8 cellular contexts compared by ENCODE assay signal in the genomic region with DNA sequence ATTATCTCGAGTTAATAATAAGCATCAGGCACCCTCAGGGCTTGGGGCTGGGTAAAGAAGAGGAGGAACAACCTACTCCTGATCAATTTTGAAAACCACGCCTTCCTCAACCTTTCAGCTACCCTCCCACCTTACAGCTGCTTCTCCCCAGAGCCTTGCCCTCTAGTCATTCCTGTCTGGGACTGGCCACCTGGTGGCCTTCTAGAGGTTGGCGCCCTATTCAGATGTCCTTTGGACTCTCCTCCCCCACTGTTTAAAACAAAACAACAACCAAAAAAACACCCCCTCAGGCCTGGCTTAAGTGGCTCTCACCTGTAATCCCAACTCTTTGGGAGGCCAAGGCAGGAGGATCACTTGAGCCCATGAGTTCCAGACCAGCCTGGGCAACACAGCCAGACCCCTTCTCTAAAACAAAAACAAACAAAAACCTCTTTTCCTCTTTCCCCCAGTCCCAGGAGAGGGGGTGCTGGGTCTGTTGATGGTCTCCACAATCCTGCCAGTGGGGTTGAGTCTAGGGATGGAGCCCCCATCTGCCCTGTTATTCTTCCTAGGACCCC.
A peak's percentile ranks its signal among the peaks of the same experiment; 100 is the strongest.
DNase-seq lines count a peak whose midpoint lies in the region; ATAC-seq and TF ChIP-seq lines count a peak whose summit lies in the region.

No MANE protein-coding gene starts in this region.

- H3K27ac ChIP-seq in AG04450 (ENCODE audit: low read depth, low read length), result no peak overlapping the region
- no peak overlapping the region for H3K27ac ChIP-seq in upper lobe of left lung

- no peak for TF ChIP-seq EP300 in upper lobe of left lung (IDR thresholded peaks at IDR 0.05)

- TF ChIP-seq CTCF in AG04450 (IDR thresholded peaks at IDR 0.05; ENCODE audit: low read depth, low read length) (peak; percentile 24; the same call in 1 of the 2 replicates), fibroblast of the aortic adventitia (IDR thresholded peaks at IDR 0.05; ENCODE audit: insufficient read depth, low read length) (peak; percentile 20), upper lobe of left lung (IDR thresholded peaks at IDR 0.05) (no peak)

- DNase-seq in AG04450 (ENCODE audit: low read depth, low spot score) (no peak), RPMI8226 (peak; percentile 26), fibroblast of the aortic adventitia (ENCODE audit: low read depth) (no peak), upper lobe of left lung (no peak), DMS153 (lab: John Stamatoyannopoulos, UW) (no peak)

- H3K4me1 ChIP-seq in upper lobe of left lung, result no peaks in the 10 kb centered on the region

- H3K27me3 ChIP-seq in AG04450 (ENCODE audit: control insufficient read depth, insufficient read depth, low read length), result peaks cover 6% of the 10 kb centered on the region
- no peaks in the 10 kb centered on the region for H3K27me3 ChIP-seq in upper lobe of left lung

- ATAC-seq in GM19395 (IDR thresholded peaks at IDR 0.05; ENCODE audit: unreplicated experiment) (peak; percentile 64), GM18517 (IDR thresholded peaks at IDR 0.05; ENCODE audit: unreplicated experiment) (no peak), HG03039 (IDR thresholded peaks at IDR 0.05; ENCODE audit: unreplicated experiment) (no peak), upper lobe of left lung (ENCODE audit: low FRiP score in 2 of 2) (no peak)

- 93 to 98% methylated on average over 3 of the region's 3 CpGs for WGBS in upper lobe of left lung, 2 donors

- H3K36me3 ChIP-seq in upper lobe of left lung, result no peaks in the 10 kb centered on the region

- no peaks in the 10 kb centered on the region for H3K9me3 ChIP-seq in AG04450 (ENCODE audit: control insufficient read depth, insufficient read depth, low read length)
- H3K9me3 ChIP-seq in upper lobe of left lung, result no peaks in the 10 kb centered on the region

- TF ChIP-seq POLR2A in upper lobe of left lung (IDR thresholded peaks at IDR 0.05), result no peak

- CTCF ChIA-PET in AG04450 (lab: Charles Lee), result no interaction called here

- H3K4me3 ChIP-seq in AG04450 (ENCODE audit: low read depth, low read length) (no peak overlapping the region), fibroblast of the aortic adventitia (ENCODE audit: low read depth, low read length) (no peak overlapping the region), upper lobe of left lung (no peak overlapping the region)

- POLR2A ChIA-PET in AG04450 (lab: Yijun Ruan, JAX), result no interaction called here

Comparison
In these comparisons a context has a peak if more than half of its experiments do, and no peak if none do; other contexts are left out.
1. CTCF ChIP-seq: peak in AG04450 (single experiment) and fibroblast of the aortic adventitia (single experiment); none in upper lobe of left lung (0 of 6).